Comparison of ENCODE assay signal across 11 cellular contexts in the genomic region with DNA sequence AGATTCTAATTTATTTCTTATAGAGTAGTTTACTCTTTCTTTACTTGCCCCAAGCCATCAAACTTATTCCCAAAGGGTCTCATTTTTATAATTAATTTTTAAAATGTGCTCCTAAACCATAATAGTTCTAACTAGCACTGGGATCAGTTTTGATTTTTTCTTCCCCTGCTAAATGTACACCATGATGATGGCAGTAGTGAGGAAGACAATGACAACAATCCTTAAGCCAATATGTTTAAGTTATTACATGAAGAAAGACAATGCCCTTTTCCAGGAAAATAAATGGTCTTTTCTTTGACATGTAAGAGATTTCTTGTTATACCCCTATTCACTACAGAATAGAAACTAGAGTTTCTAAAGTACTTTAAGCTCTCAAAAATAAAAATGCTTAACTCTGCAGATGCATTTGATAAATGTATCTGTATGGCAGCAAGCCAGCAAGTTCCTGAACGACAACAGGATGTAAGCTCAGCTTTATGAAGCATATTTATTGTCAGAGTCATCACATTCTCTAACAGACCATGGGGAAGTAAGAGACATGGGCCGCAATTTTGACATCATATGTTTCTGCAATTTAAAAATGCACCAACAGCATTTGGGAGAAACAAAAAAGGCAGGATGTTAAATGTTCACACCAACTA. TPM values are rescaled to one million over a fixed set of nuclear protein-coding genes. Genes with fewer than 3 reads are reported as not detected.
DNase-seq lines count a peak whose midpoint lies in the region; ATAC-seq, FAIRE-seq and TF ChIP-seq lines count a peak whose summit lies in the region.
"Had no signal": no experiment of that assay in that cellular context is flagged by ENCODE, and none has a peak within 500 bp of the region (broad histone marks: within the 10 kb centered on the region; RNA-seq: fewer than 3 reads in every experiment).

No MANE protein-coding gene starts in this region.

- in situ Hi-C loops in HAP-1 (cut with MboI; ENCODE audit: low sequenced_read_pairs) = no loop called here

- H3K4me2 ChIP-seq in A549 = peak overlapping the region; percentile 33

- FAIRE-seq in A549 (lab: Jason Lieb, UNC) = peak; percentile 92
- FAIRE-seq: GM12878 had no signal

- H3K9me3 ChIP-seq in A549 (0 out of 3 replicates have a peak, but pooled peaks cover 2% of the 10 kb centered on the region), HAP-1 (no peaks in the 10 kb centered on the region), left ventricle myocardium inferior (replicated peaks) (peaks cover 23% of the 10 kb centered on the region)

- intact Hi-C loops in left ventricle myocardium inferior (cut with micrococcal nuclease) = no loop called here

- H3K4me3 Mint-ChIP-seq in T-helper 2 cell treated with Interferon-gamma antibody and Interleukin-4, amounts not matched to agents 5 μg/mL and 100 μg/mL, for 36 hours = no peak overlapping the region

- peaks cover 5% of the 10 kb centered on the region; the same call in 1 of the 2 replicates for H3K27me3 ChIP-seq in HAP-1 (ENCODE audit: low read depth)
- no peaks in the 10 kb centered on the region for H3K27me3 ChIP-seq in left ventricle myocardium inferior (ENCODE audit: low read depth)

- H3K27ac ChIP-seq in A549 (peak overlapping the region; percentile 42 to 84; a peak in 5 of 6 replicates), left ventricle myocardium inferior (replicated peaks) (peak overlapping the region; percentile 48)

- DNase-seq in A549 (ENCODE audit: low read depth in 1 of 2, low spot score in 1 of 2) (peak in 1 of 2 experiments; percentile 76), HAP-1 (ENCODE audit: low spot score in 2 of 2) (peak; percentile 50 to 65), left ventricle myocardium inferior (no peak), AML-193 (lab: John Stamatoyannopoulos, UW) (no peak), retina (no peak), T-helper 9 cell (no peak)
- no peak for DNase-seq in T-helper 2 cell treated with Interferon-gamma antibody and Interleukin-4, amounts not matched to agents 5 μg/mL and 100 μg/mL, for 36 hours (ENCODE audit: low spot score)
- DNase-seq: midbrain, substantia nigra had no signal

- H3K4me1 ChIP-seq in A549 (peaks cover 16% of the 10 kb centered on the region), HAP-1 (peaks cover 9% of the 10 kb centered on the region), left ventricle myocardium inferior (peaks cover 4% of the 10 kb centered on the region)

- TF ChIP-seq POLR2A in A549 (IDR thresholded peaks at IDR 0.05; ENCODE audit: low read length) = no peak

- H3K27ac Mint-ChIP-seq in T-helper 2 cell treated with Interferon-gamma antibody and Interleukin-4, amounts not matched to agents 5 μg/mL and 100 μg/mL, for 36 hours = peak overlapping the region; percentile 83

- no peak for TF ChIP-seq RAD21 in A549 (conservative IDR thresholded peaks at IDR 0.05 in 1 of 2, IDR thresholded peaks at IDR 0.05 in 1 of 2)

- H3K4me3 ChIP-seq in A549 = no peak overlapping the region
- H3K4me3 ChIP-seq in HAP-1 = no peak overlapping the region
- no peak overlapping the region for H3K4me3 ChIP-seq in left ventricle myocardium inferior
- H3K4me3 ChIP-seq: GM12878 had no signal

- peak; percentile 71 to 87; a peak in 4 of 6 replicates for ATAC-seq in A549
- no peak for ATAC-seq in GM19452 (IDR thresholded peaks at IDR 0.05; ENCODE audit: unreplicated experiment)
- ATAC-seq: GM12878 had no signal

- CTCF ChIA-PET in A549 (lab: Yijun Ruan, JAX) = interaction anchor here (1.0 to 2.3 kb wide), 2 partner anchors 28 to 57 kb away, joined by 3 to 8 read pairs; no protein-coding TSS in a partner anchor

- H3K27me3 Mint-ChIP-seq in T-helper 2 cell treated with Interferon-gamma antibody and Interleukin-4, amounts not matched to agents 5 μg/mL and 100 μg/mL, for 36 hours (ENCODE audit: low read depth) = peaks cover 7% of the 10 kb centered on the region

- H3K4me1 Mint-ChIP-seq in T-helper 2 cell treated with Interferon-gamma antibody and Interleukin-4, amounts not matched to agents 5 μg/mL and 100 μg/mL, for 36 hours (ENCODE audit: low read depth) = peaks cover 7% of the 10 kb centered on the region

- 1% methylated on average over 2 of the region's 2 CpGs for WGBS in A549 (ENCODE audit: missing lambda C conversion rate)

- H3K9me3 Mint-ChIP-seq in T-helper 2 cell treated with Interferon-gamma antibody and Interleukin-4, amounts not matched to agents 5 μg/mL and 100 μg/mL, for 36 hours = no peaks in the 10 kb centered on the region

- H3K36me3 Mint-ChIP-seq in T-helper 2 cell treated with Interferon-gamma antibody and Interleukin-4, amounts not matched to agents 5 μg/mL and 100 μg/mL, for 36 hours (ENCODE audit: low read depth) = no peaks in the 10 kb centered on the region

- TF ChIP-seq CTCF in A549 (IDR thresholded peaks at IDR 0.05) (no peak), left ventricle myocardium inferior (IDR thresholded peaks at IDR 0.05; ENCODE audit: borderline replicate concordance) (no peak)

- H3K36me3 ChIP-seq in HAP-1 (replicated peaks) (no peaks in the 10 kb centered on the region), left ventricle myocardium inferior (no peaks in the 10 kb centered on the region)

- POLR2A ChIA-PET in A549 (lab: Yijun Ruan, JAX) = interaction anchor here (1.2 kb wide), 1 partner anchor 15 kb away, joined by 3 read pairs; no protein-coding TSS in a partner anchor

- TF ChIP-seq EP300 in A549 (IDR thresholded peaks at IDR 0.05) = peak in 1 of 2 experiments; percentile 35; a peak in 1 of 5 replicates

TF ChIP-seq in A549, 52 proteins besides CTCF, POLR2A, EP300 and RAD21:
- TF ChIP-seq POLR2AphosphoS2 (conservative IDR thresholded peaks at IDR 0.05; ENCODE audit: low read length) (no peak), HOXB5 (CRISPR knock-in tag; IDR thresholded peaks at IDR 0.05) (peak; percentile 80), JUNB (IDR thresholded peaks at IDR 0.05) (no peak), MAX (IDR thresholded peaks at IDR 0.05) (peak; percentile 65), MAFK (IDR thresholded peaks at IDR 0.05; ENCODE audit: partially characterized antibody) (peak; percentile 96), FOSL2 (IDR thresholded peaks at IDR 0.05) (no peak), FOSL2 (CRISPR knock-in tag; IDR thresholded peaks at IDR 0.05) (peak; percentile 65), CEBPB (IDR thresholded peaks at IDR 0.05) (peak in 1 of 2 experiments; percentile 43; a peak in 1 of 4 replicates), GATA3 (IDR thresholded peaks at IDR 0.05; ENCODE audit: borderline replicate concordance) (peak; percentile 32; the same call in 1 of the 2 replicates)

RNA-seq across cellular contexts. Expression of gene SNX6, which starts 36.0 kb away (rescaled TPM):
- 99.4 and 149 TPM in 2 replicates for polyA plus RNA-seq in A549 (2011; rRNA removed)
- polyA plus RNA-seq in A549 (2012; cell fraction: cytosol; rRNA removed) = 35.3 and 41.6 TPM in 2 replicates
- 30.4 and 68.7 TPM in 2 replicates for polyA plus RNA-seq in A549 (2012; cell fraction: nucleus; rRNA removed)
- 174 to 187 TPM (median 174 TPM) in 3 replicates for polyA plus RNA-seq in A549 (2017; fragmentation: RNase III; extraction: RNeasy Plus Mini Kit Qiagen cat#74134 plus additional on column Dnase treatment)
- 19.7 and 24.8 TPM in 2 replicates for polyA minus RNA-seq in A549 (2011; rRNA and poly(A)+ RNA removed)
- 60.4 TPM for total RNA-seq in left ventricle myocardium inferior

RNA-seq across cellular contexts. Expression of gene CFL2, which starts 48.5 kb away (rescaled TPM):
- 144 and 167 TPM in 2 replicates for polyA plus RNA-seq in A549 (2011; rRNA removed)
- polyA plus RNA-seq in A549 (2012; cell fraction: cytosol; rRNA removed) = 29.1 and 30.7 TPM in 2 replicates
- 7.2 and 13.0 TPM in 2 replicates for polyA plus RNA-seq in A549 (2012; cell fraction: nucleus; rRNA removed)
- 105 to 116 TPM (median 105 TPM) in 3 replicates for polyA plus RNA-seq in A549 (2017; fragmentation: RNase III; extraction: RNeasy Plus Mini Kit Qiagen cat#74134 plus additional on column Dnase treatment)
- 33.0 and 37.8 TPM in 2 replicates for polyA minus RNA-seq in A549 (2011; rRNA and poly(A)+ RNA removed)
- 509 TPM for total RNA-seq in left ventricle myocardium inferior

Comparison
In these comparisons a context has a peak if more than half of its experiments do, and no peak if none do; other contexts are left out.
1. DNase-seq: peak in HAP-1 (2 of 2); none in T-helper 2 cell treated with Interferon-gamma antibody and Interleukin-4, amounts not matched to agents 5 μg/mL and 100 μg/mL, for 36 hours (single experiment), left ventricle myocardium inferior (single experiment), AML-193 (0 of 2), retina (single experiment) and T-helper 9 cell (single experiment).